Comparison of ENCODE assay signal across 1 cellular context in the genomic region with DNA sequence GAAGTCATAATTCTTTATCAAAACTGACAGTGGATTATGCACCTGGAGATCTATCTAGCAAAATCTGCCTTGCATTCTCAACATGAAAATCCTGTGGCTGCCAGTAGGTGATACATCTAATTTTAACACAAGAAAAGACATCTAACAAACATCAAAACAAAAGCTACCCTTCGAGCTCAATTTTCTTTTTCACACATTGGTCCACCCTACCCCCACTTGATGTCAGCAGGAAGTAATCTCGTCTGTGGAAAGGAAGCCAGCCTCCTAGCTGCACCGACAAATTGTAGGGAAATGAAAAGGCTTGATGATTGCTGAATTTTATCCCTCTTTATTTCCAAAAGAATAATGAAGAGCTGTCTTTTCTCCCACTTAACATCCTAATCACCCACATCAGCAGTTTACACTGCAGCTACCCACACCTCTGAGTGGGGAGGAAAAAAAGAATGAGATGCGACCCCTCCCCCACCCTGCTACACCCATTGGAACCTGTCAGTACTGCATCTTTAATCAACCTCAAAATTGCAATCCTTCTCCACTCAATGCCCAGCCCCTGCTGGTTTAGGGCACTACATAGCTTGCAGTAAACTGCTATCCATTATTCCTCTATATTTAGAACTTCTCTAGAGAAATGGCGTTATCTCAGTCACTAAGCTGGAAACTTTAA.
A peak's percentile ranks its signal among the peaks of the same experiment; 100 is the strongest.
TF ChIP-seq lines count a peak whose summit lies in the region.

No MANE protein-coding gene starts in this region.

TF ChIP-seq in HepG2, 621 proteins besides CTCF, POLR2A, EP300 and RAD21:
- no peak for TF ChIP-seq SALL2 (CRISPR knock-in tag; IDR thresholded peaks at IDR 0.05)
- TF ChIP-seq, protein P1, sequence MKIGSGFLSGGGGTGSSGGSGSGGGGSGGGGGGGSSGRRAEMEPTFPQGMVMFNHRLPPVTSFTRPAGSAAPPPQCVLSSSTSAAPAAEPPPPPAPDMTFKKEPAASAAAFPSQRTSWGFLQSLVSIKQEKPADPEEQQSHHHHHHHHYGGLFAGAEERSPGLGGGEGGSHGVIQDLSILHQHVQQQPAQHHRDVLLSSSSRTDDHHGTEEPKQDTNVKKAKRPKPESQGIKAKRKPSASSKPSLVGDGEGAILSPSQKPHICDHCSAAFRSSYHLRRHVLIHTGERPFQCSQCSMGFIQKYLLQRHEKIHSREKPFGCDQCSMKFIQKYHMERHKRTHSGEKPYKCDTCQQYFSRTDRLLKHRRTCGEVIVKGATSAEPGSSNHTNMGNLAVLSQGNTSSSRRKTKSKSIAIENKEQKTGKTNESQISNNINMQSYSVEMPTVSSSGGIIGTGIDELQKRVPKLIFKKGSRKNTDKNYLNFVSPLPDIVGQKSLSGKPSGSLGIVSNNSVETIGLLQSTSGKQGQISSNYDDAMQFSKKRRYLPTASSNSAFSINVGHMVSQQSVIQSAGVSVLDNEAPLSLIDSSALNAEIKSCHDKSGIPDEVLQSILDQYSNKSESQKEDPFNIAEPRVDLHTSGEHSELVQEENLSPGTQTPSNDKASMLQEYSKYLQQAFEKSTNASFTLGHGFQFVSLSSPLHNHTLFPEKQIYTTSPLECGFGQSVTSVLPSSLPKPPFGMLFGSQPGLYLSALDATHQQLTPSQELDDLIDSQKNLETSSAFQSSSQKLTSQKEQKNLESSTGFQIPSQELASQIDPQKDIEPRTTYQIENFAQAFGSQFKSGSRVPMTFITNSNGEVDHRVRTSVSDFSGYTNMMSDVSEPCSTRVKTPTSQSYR (CRISPR knock-in tag; IDR thresholded peaks at IDR 0.05; ENCODE audit: borderline replicate concordance) = peak; percentile 31; the same call in 1 of the 2 replicates
TF ChIP-seq in HepG2: peak in this region for 1.
